Comparison of ENCODE assay signal across 17 cellular contexts in the genomic region with DNA sequence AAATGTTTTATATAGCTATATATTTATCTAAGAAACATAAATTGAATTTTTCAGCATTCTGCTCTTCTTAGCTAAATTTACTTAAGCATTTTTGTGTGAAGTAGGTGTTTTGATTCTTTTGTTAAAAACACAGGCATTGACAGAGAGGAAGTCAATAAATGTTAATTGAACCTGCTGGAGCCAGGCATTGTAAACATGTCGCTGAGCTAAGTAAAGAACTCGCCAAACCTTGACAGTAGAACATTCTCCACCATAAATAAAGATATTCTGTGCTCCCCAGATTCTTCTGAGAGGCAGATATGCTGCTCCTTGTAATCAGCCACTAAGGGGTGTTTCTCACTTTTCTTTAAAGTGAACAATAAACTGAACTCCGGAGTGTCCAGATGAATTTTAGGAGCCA. TPM values are rescaled to one million over a fixed set of nuclear protein-coding genes. Genes with fewer than 3 reads are reported as not detected.
DNase-seq lines count a peak whose midpoint lies in the region; ATAC-seq and TF ChIP-seq lines count a peak whose summit lies in the region.
"Had no signal": no experiment of that assay in that cellular context is flagged by ENCODE, and none has a peak within 500 bp of the region (broad histone marks: within the 10 kb centered on the region; RNA-seq: fewer than 3 reads in every experiment).

No MANE protein-coding gene starts in this region.

- TF ChIP-seq EP300 in transverse colon (IDR thresholded peaks at IDR 0.05; ENCODE audit: low read depth): no peak

- H3K9me3 ChIP-seq in ascending aorta (no peaks in the 10 kb centered on the region), muscle layer of colon (ENCODE audit: low read length) (no peaks in the 10 kb centered on the region), transverse colon (no peaks in the 10 kb centered on the region)
- H3K9me3 ChIP-seq: heart right ventricle had no signal

- H3K36me3 ChIP-seq in ascending aorta (no peaks in the 10 kb centered on the region), muscle layer of colon (ENCODE audit: insufficient read depth, low read length) (no peaks in the 10 kb centered on the region), transverse colon (no peaks in the 10 kb centered on the region)

- DNase-seq in NCI-H1092 treated with DMSO at 0.1 percent for 48 hours (lab: John Stamatoyannopoulos, UW): peak; percentile 14
- no peak for DNase-seq in NCI-H1092 (lab: John Stamatoyannopoulos, UW)
- no peak for DNase-seq in ascending aorta (ENCODE audit: low spot score in 2 of 2)
- no peak for DNase-seq in transverse colon
- DNase-seq in activated CD4-positive, alpha-beta T cell treated with anti-CD3 and anti-CD28 coated beads, Interleukin-2, amount 50 U/mL, for 1 hour: no peak
- no peak for DNase-seq in activated CD4-positive, alpha-beta T cell treated with anti-CD3 and anti-CD28 coated beads for 1 hour
- DNase-seq: activated B cell treated with CpG ODN at 0.5 μM for 24 hours; activated CD8-positive, alpha-beta memory T cell treated with anti-CD3 and anti-CD28 coated beads, Interleukin-2, amount 10 ng/mL, durations not matched to agents 7 days and 5 days; activated gamma-delta T cell treated with Interleukin-2 at 50 U/mL for 16 hours; dermis blood vessel endothelial cell; DND-41; erythroblast; NCI-H2029 treated with DMSO at 0.1 percent for 48 hours; stimulated activated CD4-positive, alpha-beta T cell treated with anti-CD3 and anti-CD28 coated beads, Interleukin-2, amount 100 ng/mL, for 24 hours had no signal

- H3K9ac ChIP-seq in muscle layer of colon (ENCODE audit: low read length): no peak overlapping the region

- H3K4me1 ChIP-seq in ascending aorta (peaks cover 0 to 11% of the 10 kb centered on the region in 2 donors), muscle layer of colon (ENCODE audit: insufficient read depth, low read length) (peaks cover 58% of the 10 kb centered on the region), transverse colon (peaks cover 11 to 26% (median 17%) of the 10 kb centered on the region in 4 donors)

- H3K4me3 ChIP-seq in ascending aorta (no peak overlapping the region), muscle layer of colon (ENCODE audit: low read depth in 1 of 2, low read length in 2 of 2) (no peak overlapping the region), transverse colon (no peak overlapping the region)
- H3K4me3 ChIP-seq: heart right ventricle had no signal

- no peak for ATAC-seq in GM19463 (IDR thresholded peaks at IDR 0.05; ENCODE audit: unreplicated experiment)
- ATAC-seq: activated CD8-positive, alpha-beta memory T cell treated with anti-CD3 and anti-CD28 coated beads, Interleukin-2, amount 10 ng/mL, durations not matched to agents 7 days and 5 days had no signal

- intact Hi-C loops in ascending aorta (cut with DNase I): loop anchor here (1.0 to 2.0 kb wide), 2 partner anchors 18 to 32 kb away; no protein-coding TSS in a partner anchor
- intact Hi-C loops in transverse colon (cut with DNase I; ENCODE audit: low total_unique reads): loop anchor here (5.0 kb wide), 1 partner anchor 126 kb away; no protein-coding TSS in a partner anchor

- in situ Hi-C loops in transverse colon (cut with MboI; ENCODE audit: low pct_ligation_motif_present in 1 of 4, low pct_unique_long_range_greater_than_20kb in 1 of 4, low sequenced_read_pairs in 3 of 4): no loop called here

- TF ChIP-seq POLR2A in transverse colon (IDR thresholded peaks at IDR 0.05): no peak

- TF ChIP-seq CTCF in ascending aorta (IDR thresholded peaks at IDR 0.05): no peak
- TF ChIP-seq CTCF in transverse colon (IDR thresholded peaks at IDR 0.05): no peak

- peak overlapping the region; percentile 12 to 51 for H3K27ac ChIP-seq in ascending aorta
- peak overlapping the region; percentile 36 for H3K27ac ChIP-seq in muscle layer of colon (ENCODE audit: low read depth, low read length)
- H3K27ac ChIP-seq in transverse colon: peak overlapping the region; percentile 41 to 91 (median 79)

- 39 to 50% methylated on average over 2 to 3 of the region's 3 CpGs for WGBS in transverse colon (ENCODE audit: low coverage in 1 of 2), 2 donors

- H3K27me3 ChIP-seq in ascending aorta: no peaks in the 10 kb centered on the region
- no peaks in the 10 kb centered on the region for H3K27me3 ChIP-seq in muscle layer of colon (ENCODE audit: control insufficient read depth in 1 of 2, insufficient read depth in 2 of 2, low read length in 2 of 2)
- no peaks in the 10 kb centered on the region for H3K27me3 ChIP-seq in transverse colon
- H3K27me3 ChIP-seq: heart right ventricle had no signal

RNA-seq across cellular contexts. Expression of a gene that starts 38.4 kb away (rescaled TPM):
- 37.7 TPM for total RNA-seq in ascending aorta
- total RNA-seq in transverse colon: 100 to 1,000 TPM in 2 of 4 donors, 10 to 100 TPM in 2; 98.3 to 414 (median 158) TPM
